Comparison of ENCODE assay signal across 7 cellular contexts in the genomic region with DNA sequence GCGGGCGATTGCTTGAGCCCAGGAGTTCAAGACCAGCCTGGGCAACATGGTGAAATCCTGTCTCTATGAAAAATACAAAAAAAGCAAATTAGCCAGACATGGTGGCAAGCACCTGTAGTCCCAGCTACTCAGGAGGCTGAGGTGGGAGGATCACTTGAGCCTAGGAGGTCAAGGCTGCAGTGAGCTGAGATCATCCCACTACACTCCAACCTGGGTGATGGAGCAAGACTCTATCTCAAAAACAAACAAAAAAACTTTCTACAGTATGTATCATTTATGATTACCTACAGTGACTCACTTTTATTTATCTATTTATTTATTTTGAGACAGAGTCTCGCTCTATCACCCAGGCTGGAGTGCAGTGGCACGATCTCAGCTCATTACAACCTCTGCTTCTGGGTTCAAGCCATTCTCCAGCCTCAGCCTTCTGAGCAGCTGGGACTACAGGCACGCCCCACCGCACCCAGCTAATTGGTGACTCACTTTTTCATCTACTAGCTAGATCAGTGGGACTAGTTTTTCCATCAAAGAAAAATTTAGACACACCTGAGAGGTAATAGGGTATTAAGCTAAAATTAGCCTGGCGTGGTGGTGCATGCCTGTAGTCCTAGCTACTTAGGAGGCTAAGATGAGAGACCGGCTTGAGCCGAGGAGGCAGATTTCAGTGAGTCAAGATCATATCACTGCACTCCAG. TPM values are rescaled to one million over a fixed set of nuclear protein-coding genes. Genes with fewer than 3 reads are reported as not detected.
DNase-seq lines count a peak whose midpoint lies in the region; ATAC-seq and TF ChIP-seq lines count a peak whose summit lies in the region.
"Not testable (repeated sequence)": the region's sequence is repeated elsewhere in the genome, so short reads cannot be mapped to it uniquely, and the experiment has no call there.

No MANE protein-coding gene starts in this region.

- H3K36me3 Mint-ChIP-seq in Calu3 (ENCODE audit: insufficient read depth, unreplicated experiment) (peaks cover 10% of the 10 kb centered on the region), activated B cell treated with CpG ODN at 0.5 μM for 24 hours (ENCODE audit: low read depth) (peaks cover 39% of the 10 kb centered on the region)

- H3K4me1 Mint-ChIP-seq in Calu3 (ENCODE audit: low read depth, unreplicated experiment); activated B cell treated with CpG ODN at 0.5 μM for 24 hours: not testable (repeated sequence)

- not testable (repeated sequence) for H3K27me3 Mint-ChIP-seq in Calu3 (ENCODE audit: unreplicated experiment); activated B cell treated with CpG ODN at 0.5 μM for 24 hours

- not testable (repeated sequence) for H3K4me3 Mint-ChIP-seq in Calu3 (ENCODE audit: low read depth, unreplicated experiment); activated B cell treated with CpG ODN at 0.5 μM for 24 hours

- not testable (repeated sequence) for H3K4me3 ChIP-seq in PC-9; epithelial cell of esophagus (ENCODE audit: low read length)

- peak overlapping the region; percentile 47 for H3K27ac ChIP-seq in PC-9

- H3K79me2 ChIP-seq in PC-9 (ENCODE audit: low read depth) = not testable (repeated sequence)

- not testable (repeated sequence) for H2AFZ ChIP-seq in PC-9

- peak; percentile 52 for ATAC-seq in activated B cell treated with CpG ODN at 0.5 μM for 24 hours (ENCODE audit: low read depth)

- H3K9me3 ChIP-seq in PC-9 (ENCODE audit: insufficient read depth, low read depth) = not testable (repeated sequence)

- 0 out of 2 replicates have a peak overlapping the region, but pooled peaks have one; percentile 2 for H3K4me2 ChIP-seq in PC-9

- not testable (repeated sequence) for H3K27ac Mint-ChIP-seq in Calu3 (ENCODE audit: unreplicated experiment); activated B cell treated with CpG ODN at 0.5 μM for 24 hours

- BruUV-seq in Calu3 (replicated peaks; lab: Mats Ljungman, UMichigan); PC-9 (replicated peaks; lab: Mats Ljungman, UMichigan): not testable (repeated sequence)

- not testable (repeated sequence) for H3K4me1 ChIP-seq in PC-9 (replicated peaks; ENCODE audit: insufficient read depth)

- peaks cover 15% of the 10 kb centered on the region; the same call in 1 of the 2 replicates for H3K36me3 ChIP-seq in PC-9 (ENCODE audit: low read depth)

- peaks cover 24% of the 10 kb centered on the region; the same call in 1 of the 2 replicates for H3F3A ChIP-seq in PC-9 (ENCODE audit: insufficient read depth, low read depth)

- not testable (repeated sequence) for H3K9me2 ChIP-seq in PC-9 (ENCODE audit: insufficient read depth)

- intact Hi-C loops in Calu3 (cut with micrococcal nuclease; ENCODE audit: unreplicated experiment); PC-9 (cut with micrococcal nuclease; ENCODE audit: unreplicated experiment): not testable (repeated sequence)
- intact Hi-C loops in activated B cell treated with CpG ODN at 0.5 μM for 24 hours (cut with micrococcal nuclease) = loop anchor here (10.0 kb wide), 1 partner anchor 116 kb away; no protein-coding TSS in a partner anchor

- not testable (repeated sequence) for TF ChIP-seq CTCF in Calu3 (IDR thresholded peaks at IDR 0.05; ENCODE audit: unreplicated experiment); PC-9 (conservative IDR thresholded peaks at IDR 0.05); activated B cell treated with CpG ODN at 0.5 μM for 24 hours (IDR thresholded peaks at IDR 0.05); epithelial cell of esophagus (IDR thresholded peaks at IDR 0.05; ENCODE audit: insufficient read depth, low read depth, low read length, missing control alignments)

- CTCF ChIA-PET in Calu3 (lab: Charles Lee); PC-9 (lab: Charles Lee): not testable (repeated sequence)
- CTCF ChIA-PET in activated B cell treated with CpG ODN at 0.5 μM for 24 hours (lab: Charles Lee) = interaction anchor here (1.3 kb wide), 1 partner anchor 21 kb away, joined by 3 read pairs; the partner anchor contains the start of gene DPY30

- DNase-seq in Calu3 = peak; percentile 15
- DNase-seq in M059J (ENCODE audit: low read depth) = peak; percentile 26
- peak; percentile 23 to 73 for DNase-seq in PC-9
- DNase-seq in activated B cell treated with CpG ODN at 0.5 μM for 24 hours = not testable (repeated sequence)
- DNase-seq in epithelial cell of esophagus (ENCODE audit: low read depth) = peak; percentile 85
- DNase-seq in iris pigment epithelial cell (ENCODE audit: low read depth) = peak; percentile 11
- DNase-seq in myocyte (ENCODE audit: low read depth) = peak; percentile 35

- H3K27me3 ChIP-seq in PC-9 (ENCODE audit: insufficient read depth, low read depth) = not testable (repeated sequence)

- POLR2A ChIA-PET in PC-9 (lab: Charles Lee; ENCODE audit: unreplicated experiment) (interaction anchor here (0.6 kb wide), 2 partner anchors 14 to 20 kb away, joined by 3 read pairs; partner anchors contain the start of gene DPY30), activated B cell treated with CpG ODN at 0.5 μM for 24 hours (lab: Charles Lee) (interaction anchor here (1.2 kb wide), 1 partner anchor 8 kb away, joined by 3 read pairs; the partner anchor contains the start of gene MEMO1)

- H4K20me1 ChIP-seq in PC-9 (ENCODE audit: insufficient read depth) = not testable (repeated sequence)

- not testable (repeated sequence) for H3K9me3 Mint-ChIP-seq in Calu3 (ENCODE audit: low read depth, unreplicated experiment); activated B cell treated with CpG ODN at 0.5 μM for 24 hours

RNA-seq across cellular contexts. Expression of gene MEMO1, which starts 8.1 kb away (rescaled TPM):
- total RNA-seq in Calu3 (2022) = 48.3 and 53.9 TPM in 2 replicates
- total RNA-seq in M059J (2014; rRNA removed; shearing (Covaris generic)) = 33.4 and 36.5 TPM in 2 replicates
- total RNA-seq in PC-9 (2021) = 29.5 and 40.2 TPM in 2 replicates
- total RNA-seq in activated B cell treated with CpG ODN at 0.5 μM for 24 hours = 68.7 and 71.6 TPM in 2 replicates
- total RNA-seq in myocyte = 50.0 and 58.9 TPM in 2 replicates
- polyA plus RNA-seq in myocyte (2012) = 38.1 TPM

RNA-seq across cellular contexts. Expression of gene DPY30, which starts 20.7 kb away (rescaled TPM):
- total RNA-seq in Calu3 (2022) (106 and 117 TPM in 2 replicates), PC-9 (2021) (89.6 and 109 TPM in 2 replicates), activated B cell treated with CpG ODN at 0.5 μM for 24 hours (36.2 and 37.6 TPM in 2 replicates), myocyte (46.4 and 50.8 TPM in 2 replicates)
- 110 and 133 TPM in 2 replicates for total RNA-seq in M059J (2014; rRNA removed; shearing (Covaris generic))
- 60.1 TPM for polyA plus RNA-seq in myocyte (2012)

RNA-seq across cellular contexts. Expression of gene SPAST, which starts 44.4 kb away (rescaled TPM):
- 18.5 and 18.8 TPM in 2 replicates for total RNA-seq in Calu3 (2022)
- 11.4 and 13.9 TPM in 2 replicates for total RNA-seq in M059J (2014; rRNA removed; shearing (Covaris generic))
- total RNA-seq in PC-9 (2021) = 17.2 and 19.2 TPM in 2 replicates
- 17.6 and 20.8 TPM in 2 replicates for total RNA-seq in activated B cell treated with CpG ODN at 0.5 μM for 24 hours
- total RNA-seq in myocyte = 22.6 and 26.5 TPM in 2 replicates
- polyA plus RNA-seq in myocyte (2012) = 5.5 TPM
